12 cellular contexts compared by ENCODE assay signal in genomic region chr14:104392001-104392395, GRCh38.
DNase-seq lines count a peak whose midpoint lies in the region; ATAC-seq and TF ChIP-seq lines count a peak whose summit lies in the region.
"Had no signal": no experiment of that assay in that cellular context is flagged by ENCODE, and none has a peak within 500 bp of the region (broad histone marks: within the 10 kb centered on the region; RNA-seq: fewer than 3 reads in every experiment).

No MANE protein-coding gene starts in this region.

- ATAC-seq in T-helper 17 cell (no peak), HG03135 (IDR thresholded peaks at IDR 0.05; ENCODE audit: unreplicated experiment) (no peak)

- H3K36me3 ChIP-seq in colonic mucosa (no peaks in the 10 kb centered on the region), MM.1S (replicated peaks; ENCODE audit: insufficient read depth, low read length) (no peaks in the 10 kb centered on the region), SK-N-SH (replicated peaks in 1 of 2; ENCODE audit: control insufficient read depth in 1 of 2, insufficient read depth in 2 of 2, low read length in 1 of 2) (no peaks in the 10 kb centered on the region)
- H3K36me3 ChIP-seq: breast epithelium, neutrophil, SJCRH30 had no signal

- H3K27ac ChIP-seq in colonic mucosa: no peak overlapping the region
- H3K27ac ChIP-seq in MM.1S (ENCODE audit: low read length): no peak overlapping the region
- H3K27ac ChIP-seq in SK-N-SH (ENCODE audit: low read depth in 2 of 2, low read length in 1 of 2): no peak overlapping the region
- H3K27ac ChIP-seq: breast epithelium, neutrophil, SJCRH30 had no signal

- CTCF ChIA-PET in SK-N-SH (lab: Yijun Ruan, JAX): interaction anchor here (1.0 to 2.3 kb wide), 4 partner anchors 8 to 248 kb away, joined by 3 to 8 read pairs (median 4); no protein-coding TSS in a partner anchor

- WGBS in SK-N-SH (ENCODE audit: low lambda C conversion rate): 38% methylated on average over 4 of the region's 6 CpGs

- H3K9me3 ChIP-seq in T-helper 17 cell (ENCODE audit: control insufficient read depth, low read length, poor library complexity, severe bottlenecking): no peaks in the 10 kb centered on the region
- H3K9me3 ChIP-seq in colonic mucosa: no peaks in the 10 kb centered on the region
- H3K9me3 ChIP-seq in MM.1S (replicated peaks; ENCODE audit: insufficient read depth, low read length): no peaks in the 10 kb centered on the region
- no peaks in the 10 kb centered on the region for H3K9me3 ChIP-seq in SK-N-SH
- H3K9me3 ChIP-seq: SJCRH30 had no signal

- TF ChIP-seq EP300 in SK-N-SH (IDR thresholded peaks at IDR 0.05; ENCODE audit: borderline replicate concordance in 1 of 2, low read depth in 1 of 2, low read length in 1 of 2): no peak

- peak; percentile 42 for DNase-seq in activated T-cell treated with anti-CD3 and anti-CD28 coated beads, Interleukin-2, amount 50 U/mL, for 24 hours
- no peak for DNase-seq in activated T-cell treated with anti-CD3 and anti-CD28 coated beads, Interleukin-2, amount 50 U/mL, for 48 hours
- DNase-seq in T-helper 17 cell (no peak), colonic mucosa (peak; percentile 7), MM.1S (no peak), SK-N-SH (no peak)
- DNase-seq in stimulated activated CD8-positive, alpha-beta memory T cell treated with anti-CD3 and anti-CD28 coated beads, Interleukin-4, amount 100 ng/mL, for 48 hours: peak; percentile 23
- DNase-seq: effector CD4-positive, alpha-beta T cell had no signal

- H2AFZ ChIP-seq in MM.1S (ENCODE audit: low read length): no peak overlapping the region
- no peak overlapping the region for H2AFZ ChIP-seq in SK-N-SH (ENCODE audit: low read depth)

- no peaks in the 10 kb centered on the region for H3K27me3 Mint-ChIP-seq in activated T-cell treated with anti-CD3 and anti-CD28 coated beads, Interleukin-2, amount 50 U/mL, for 24 hours
- no peaks in the 10 kb centered on the region for H3K27me3 Mint-ChIP-seq in T-helper 17 cell

- no peaks in the 10 kb centered on the region for H3K79me2 ChIP-seq in MM.1S (ENCODE audit: low read length)
- H3K79me2 ChIP-seq in SK-N-SH (ENCODE audit: insufficient read depth): no peaks in the 10 kb centered on the region

- H3K9me3 Mint-ChIP-seq in activated T-cell treated with anti-CD3 and anti-CD28 coated beads, Interleukin-2, amount 50 U/mL, for 24 hours: peaks cover 1% of the 10 kb centered on the region

- TF ChIP-seq CTCF in colonic mucosa (IDR thresholded peaks at IDR 0.05): no peak
- no peak for TF ChIP-seq CTCF in MM.1S (IDR thresholded peaks at IDR 0.05; ENCODE audit: low read length)
- no peak for TF ChIP-seq CTCF in SK-N-SH (IDR thresholded peaks at IDR 0.05)

- peaks cover 70% of the 10 kb centered on the region for H3K4me1 Mint-ChIP-seq in activated T-cell treated with anti-CD3 and anti-CD28 coated beads, Interleukin-2, amount 50 U/mL, for 24 hours (ENCODE audit: low read depth)
- H3K4me1 Mint-ChIP-seq in T-helper 17 cell: peaks cover 41% of the 10 kb centered on the region

- TF ChIP-seq RAD21 in SK-N-SH (IDR thresholded peaks at IDR 0.05; ENCODE audit: low read length): no peak

- peak overlapping the region; percentile 81 for H3K27ac Mint-ChIP-seq in activated T-cell treated with anti-CD3 and anti-CD28 coated beads, Interleukin-2, amount 50 U/mL, for 24 hours
- peak overlapping the region; percentile 97 for H3K27ac Mint-ChIP-seq in T-helper 17 cell

- no peak overlapping the region for H3K4me3 Mint-ChIP-seq in activated T-cell treated with anti-CD3 and anti-CD28 coated beads, Interleukin-2, amount 50 U/mL, for 24 hours
- H3K4me3 Mint-ChIP-seq in T-helper 17 cell: peak overlapping the region; percentile 78

- H3F3A ChIP-seq in MM.1S (ENCODE audit: insufficient read depth, low read length): no peaks in the 10 kb centered on the region
- H3F3A ChIP-seq in SK-N-SH (replicated peaks; ENCODE audit: insufficient read depth): no peaks in the 10 kb centered on the region

- H3K4me1 ChIP-seq in colonic mucosa: no peaks in the 10 kb centered on the region
- no peaks in the 10 kb centered on the region for H3K4me1 ChIP-seq in MM.1S (ENCODE audit: low read length)
- peaks cover 0 to 14% of the 10 kb centered on the region in 2 experiments; a peak in 1 of 4 replicates for H3K4me1 ChIP-seq in SK-N-SH (ENCODE audit: control insufficient read depth in 1 of 2, insufficient read depth in 2 of 2, low read depth in 1 of 2, low read length in 1 of 2)
- H3K4me1 ChIP-seq: breast epithelium, SJCRH30 had no signal

- no peak overlapping the region for H3K9ac ChIP-seq in colonic mucosa (ENCODE audit: low read depth in 2 of 2, low read length in 2 of 2)
- H3K9ac ChIP-seq in MM.1S (ENCODE audit: low read length): no peak overlapping the region
- no peak overlapping the region for H3K9ac ChIP-seq in SK-N-SH

- POLR2A ChIA-PET in SK-N-SH (lab: Yijun Ruan, JAX): no interaction called here

- H3K9me2 ChIP-seq in MM.1S (replicated peaks; ENCODE audit: insufficient read depth, low read length) (no peaks in the 10 kb centered on the region), SK-N-SH (no peaks in the 10 kb centered on the region)

- H3K36me3 Mint-ChIP-seq in activated T-cell treated with anti-CD3 and anti-CD28 coated beads, Interleukin-2, amount 50 U/mL, for 24 hours (ENCODE audit: low read depth): no peaks in the 10 kb centered on the region
- H3K36me3 Mint-ChIP-seq in T-helper 17 cell (ENCODE audit: low read depth): peaks cover 2% of the 10 kb centered on the region

- H3K27me3 ChIP-seq in colonic mucosa (no peaks in the 10 kb centered on the region), MM.1S (replicated peaks; ENCODE audit: insufficient read depth, low read length) (peaks cover 49% of the 10 kb centered on the region), SK-N-SH (ENCODE audit: insufficient read depth) (no peaks in the 10 kb centered on the region)

- H3K4me2 ChIP-seq in MM.1S (ENCODE audit: low read depth, low read length) (no peak overlapping the region), SK-N-SH (no peak overlapping the region)

- H3K4me3 ChIP-seq in colonic mucosa (no peak overlapping the region), MM.1S (ENCODE audit: low read length) (no peak overlapping the region), SK-N-SH (ENCODE audit: low read depth in 2 of 2, low read length in 1 of 2) (no peak overlapping the region)
- H3K4me3 ChIP-seq: breast epithelium, SJCRH30 had no signal

- intact Hi-C loops in colonic mucosa (cut with DNase I): no loop called here

- H4K20me1 ChIP-seq in MM.1S (ENCODE audit: insufficient read depth, low read length) (no peaks in the 10 kb centered on the region), SK-N-SH (ENCODE audit: insufficient read depth) (no peaks in the 10 kb centered on the region)

TF ChIP-seq in SK-N-SH, 30 proteins besides CTCF, POLR2A, EP300 and RAD21:
- TF ChIP-seq GATA2 (CRISPR knock-in tag; IDR thresholded peaks at IDR 0.05): no peak
- TF ChIP-seq MAX (IDR thresholded peaks at IDR 0.05; ENCODE audit: low read depth): no peak
- no peak for TF ChIP-seq TCF12 (IDR thresholded peaks at IDR 0.05)
- no peak for TF ChIP-seq JUND (IDR thresholded peaks at IDR 0.05)
- no peak for TF ChIP-seq REST (IDR thresholded peaks at IDR 0.05; ENCODE audit: low read depth, low read length)
- TF ChIP-seq FOXM1 (IDR thresholded peaks at IDR 0.05; ENCODE audit: low read depth): no peak
- TF ChIP-seq NRF1 (IDR thresholded peaks at IDR 0.05; ENCODE audit: low read depth, low read length): no peak
- TF ChIP-seq EZH2phosphoT487 (IDR thresholded peaks at IDR 0.05; ENCODE audit: borderline replicate concordance, low read depth): no peak
- no peak for TF ChIP-seq ELF1 (IDR thresholded peaks at IDR 0.05)
- no peak for TF ChIP-seq TEAD4 (IDR thresholded peaks at IDR 0.05; ENCODE audit: borderline replicate concordance, insufficient read depth)
- no peak for TF ChIP-seq FOSL2 (IDR thresholded peaks at IDR 0.05; ENCODE audit: borderline replicate concordance, low read depth)
- no peak for TF ChIP-seq SMC3 (IDR thresholded peaks at IDR 0.05; ENCODE audit: low read depth, low read length)
- TF ChIP-seq TAF1 (IDR thresholded peaks at IDR 0.05; ENCODE audit: borderline replicate concordance, low read depth, low read length): no peak
- no peak for TF ChIP-seq YY1 (IDR thresholded peaks at IDR 0.05; ENCODE audit: low read depth)

Comparison
In these comparisons a context has a peak if more than half of its experiments do, and no peak if none do; other contexts are left out.
1. DNase-seq: peak in activated T-cell treated with anti-CD3 and anti-CD28 coated beads, Interleukin-2, amount 50 U/mL, for 24 hours (single experiment), colonic mucosa (single experiment) and stimulated activated CD8-positive, alpha-beta memory T cell treated with anti-CD3 and anti-CD28 coated beads, Interleukin-4, amount 100 ng/mL, for 48 hours (single experiment); none in activated T-cell treated with anti-CD3 and anti-CD28 coated beads, Interleukin-2, amount 50 U/mL, for 48 hours (0 of 2), T-helper 17 cell (0 of 3), MM.1S (single experiment) and SK-N-SH (single experiment).